Comparison of ENCODE assay signal across 1 cellular context in genomic region chr18:24540896-24541295, GRCh38.
TF ChIP-seq lines count a peak whose summit lies in the region.

No MANE protein-coding gene starts in this region.

TF ChIP-seq in K562, 482 proteins besides CTCF, POLR2A, EP300 and RAD21 (continued from another document):
- TF ChIP-seq TFE3 (CRISPR knock-in tag; IDR thresholded peaks at IDR 0.05) (peak; percentile 67), KAT2B (IDR thresholded peaks at IDR 0.05; ENCODE audit: low read depth, low read length) (no peak), RNF219 (CRISPR knock-in tag; IDR thresholded peaks at IDR 0.05) (no peak), CBX2 (IDR thresholded peaks at IDR 0.05; ENCODE audit: insufficient read depth, low read length, poor library complexity, severe bottlenecking) (no peak), ZNF217 (CRISPR knock-in tag; IDR thresholded peaks at IDR 0.05) (no peak)
